Comparison of ENCODE assay signal across 1 cellular context in genomic region chr2:86440631-86441391, GRCh38.
TF ChIP-seq lines count a peak whose summit lies in the region.

Gene KDM3A (plus strand): TSS chr2:86441371. CDS start chr2:86442048, 677 bp downstream.

TF ChIP-seq in HEK293, 187 proteins besides CTCF, POLR2A, EP300 and RAD21 (continued from another document):
- TF ChIP-seq, protein P1, sequence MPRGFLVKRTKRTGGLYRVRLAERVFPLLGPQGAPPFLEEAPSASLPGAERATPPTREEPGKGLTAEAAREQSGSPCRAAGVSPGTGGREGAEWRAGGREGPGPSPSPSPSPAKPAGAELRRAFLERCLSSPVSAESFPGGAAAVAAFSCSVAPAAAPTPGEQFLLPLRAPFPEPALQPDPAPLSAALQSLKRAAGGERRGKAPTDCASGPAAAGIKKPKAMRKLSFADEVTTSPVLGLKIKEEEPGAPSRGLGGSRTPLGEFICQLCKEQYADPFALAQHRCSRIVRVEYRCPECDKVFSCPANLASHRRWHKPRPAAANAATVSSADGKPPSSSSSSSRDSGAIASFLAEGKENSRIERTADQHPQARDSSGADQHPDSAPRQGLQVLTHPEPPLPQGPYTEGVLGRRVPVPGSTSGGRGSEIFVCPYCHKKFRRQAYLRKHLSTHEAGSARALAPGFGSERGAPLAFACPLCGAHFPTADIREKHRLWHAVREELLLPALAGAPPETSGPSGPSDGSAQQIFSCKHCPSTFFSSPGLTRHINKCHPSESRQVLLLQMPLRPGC (tag by site-specific recombination; IDR thresholded peaks at IDR 0.05) = peak; percentile 90
- TF ChIP-seq PRDM6 (tag by site-specific recombination; IDR thresholded peaks at IDR 0.05) = peak; percentile 43; the same call in 1 of the 2 replicates
- 0 out of 2 replicates have a peak, but pooled peaks have one; percentile 38 for TF ChIP-seq ZNF223 (tag by site-specific recombination; IDR thresholded peaks at IDR 0.05)
- TF ChIP-seq ZNF580 (tag by site-specific recombination; IDR thresholded peaks at IDR 0.05) = peak; percentile 95
- TF ChIP-seq ZSCAN30 (tag by site-specific recombination; IDR thresholded peaks at IDR 0.05) = peak; percentile 81
- peak; percentile 97 for TF ChIP-seq GLIS2 (tag by site-specific recombination; IDR thresholded peaks at IDR 0.05)
- TF ChIP-seq ZNF10 (tag by site-specific recombination; IDR thresholded peaks at IDR 0.05) = peak; percentile 88
- peak; percentile 99 for TF ChIP-seq SCRT2 (tag by site-specific recombination; IDR thresholded peaks at IDR 0.05)
- TF ChIP-seq GLIS1 (tag by site-specific recombination; IDR thresholded peaks at IDR 0.05) = peak; percentile 84
- TF ChIP-seq ZNF571 (tag by site-specific recombination; IDR thresholded peaks at IDR 0.05) = no peak
- TF ChIP-seq ZNF274 (IDR thresholded peaks at IDR 0.05; ENCODE audit: low read length) = no peak
- no peak for TF ChIP-seq ZNF274 (tag by site-specific recombination; IDR thresholded peaks at IDR 0.05; ENCODE audit: borderline replicate concordance)
- no peak; the same call in 1 of the 2 replicates for TF ChIP-seq ZNF211 (tag by site-specific recombination; IDR thresholded peaks at IDR 0.05; ENCODE audit: low read depth)
- TF ChIP-seq ZNF777 (tag by site-specific recombination; IDR thresholded peaks at IDR 0.05; ENCODE audit: borderline replicate concordance) = 0 out of 2 replicates have a peak, but pooled peaks have one; percentile 39
- peak; percentile 87 for TF ChIP-seq ZNF394 (tag by site-specific recombination; IDR thresholded peaks at IDR 0.05; ENCODE audit: borderline replicate concordance)
- peak; percentile 95 for TF ChIP-seq ZNF24 (tag by site-specific recombination; IDR thresholded peaks at IDR 0.05)
